ENCODE assay signal across 11 cellular contexts in the genomic region with DNA sequence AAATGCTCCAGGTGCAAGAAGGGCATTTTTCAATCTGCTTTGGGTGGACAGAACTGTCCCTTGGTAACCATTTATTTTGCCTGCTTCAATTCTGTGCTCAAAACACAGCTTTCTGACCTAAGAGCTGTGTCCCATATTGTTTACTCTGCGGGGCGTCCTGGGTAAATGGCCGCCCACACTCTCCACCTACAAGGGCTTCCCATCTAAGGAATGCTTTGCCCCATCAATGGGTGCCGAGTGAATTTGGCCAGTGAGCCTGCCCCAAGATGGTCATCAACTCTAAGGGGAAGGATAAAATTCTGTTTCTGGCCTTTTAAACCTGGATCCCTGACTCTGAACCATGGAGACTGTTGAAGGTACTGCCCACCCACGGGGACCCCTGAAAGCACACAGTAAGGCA.
"Had no signal": no experiment of that assay in that cellular context is flagged by ENCODE, and none has a peak within 500 bp of the region (broad histone marks: within the 10 kb centered on the region; RNA-seq: fewer than 3 reads in every experiment).

No MANE protein-coding gene starts in this region.

- H3K9me3 ChIP-seq: HAP-1 had no signal

- H3K4me1 ChIP-seq: HAP-1 had no signal

- ATAC-seq: GM23338, HCT116 had no signal

- FAIRE-seq: H1, H54 had no signal

- H3K27ac ChIP-seq: GM23248 had no signal

- H3K27ac Mint-ChIP-seq: GM23338, H9, HFFc6 had no signal

- H3K4me3 Mint-ChIP-seq: GM23338, H9, HFFc6 had no signal

- DNase-seq: GM23248, GOT3, H7, H9, HCEC 1CT, HFFc6 had no signal

- H3K9me3 Mint-ChIP-seq: GM23338, HFFc6 had no signal

- H3K4me3 ChIP-seq: GM23248, GM23338, HAP-1 had no signal

- H3K36me3 ChIP-seq: HAP-1 had no signal
